ENCODE assay signal across 10 cellular contexts in the genomic region with DNA sequence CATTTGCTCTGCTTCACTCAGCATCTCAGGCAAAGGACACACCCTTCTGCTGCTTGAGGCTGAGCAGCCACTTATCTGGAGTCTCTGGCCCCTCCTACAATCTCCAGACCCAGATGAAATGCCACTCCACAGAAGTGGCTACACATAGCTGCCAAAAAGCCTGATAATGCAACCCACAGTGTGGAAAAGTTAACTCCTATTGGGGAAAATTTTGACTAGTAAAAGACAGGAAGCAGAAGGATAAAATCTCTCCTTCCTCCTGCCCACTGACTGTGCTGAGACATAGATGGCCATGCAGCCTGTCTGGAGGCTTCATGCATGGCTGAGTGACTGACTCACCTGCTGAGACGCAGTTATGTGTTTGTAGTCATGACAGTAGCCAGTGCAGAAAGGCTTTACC.
A peak's percentile ranks its signal among the peaks of the same experiment; 100 is the strongest.
DNase-seq lines count a peak whose midpoint lies in the region; ATAC-seq and TF ChIP-seq lines count a peak whose summit lies in the region.
"Had no signal": no experiment of that assay in that cellular context is flagged by ENCODE, and none has a peak within 500 bp of the region (broad histone marks: within the 10 kb centered on the region; RNA-seq: fewer than 3 reads in every experiment).

No MANE protein-coding gene starts in this region.

- DNase-seq in 8988T (peak; percentile 21), GM04504 (ENCODE audit: low read depth) (peak; percentile 45), Panc1 (ENCODE audit: low read depth, low spot score) (no peak), foreskin fibroblast (peak; percentile 71 to 84), vagina (ENCODE audit: extremely low spot score in 2 of 2) (no peak), left colon (no peak)
- DNase-seq in activated CD4-positive, alpha-beta T cell treated with anti-CD3 and anti-CD28 coated beads for 4 hours = no peak
- DNase-seq: activated CD4-positive, CD25-positive, alpha-beta regulatory T cell; colonic mucosa had no signal

- no peaks in the 10 kb centered on the region for H3K9me3 ChIP-seq in Panc1 (ENCODE audit: control insufficient read depth, insufficient read depth, low read depth, low read length)
- no peaks in the 10 kb centered on the region for H3K9me3 ChIP-seq in vagina
- H3K9me3 ChIP-seq: colonic mucosa had no signal

- ATAC-seq in Panc1 (peak; percentile 93), GM18517 (IDR thresholded peaks at IDR 0.05; ENCODE audit: unreplicated experiment) (no peak), left colon (no peak)

- in situ Hi-C loops in Panc1 (cut with HindIII; ENCODE audit: low pct_unique_long_range_greater_than_20kb, low sequenced_read_pairs) = no loop called here

- H3K4me3 ChIP-seq in Panc1 (ENCODE audit: low read depth in 2 of 2, low read length in 2 of 2) = no peak overlapping the region
- H3K4me3 ChIP-seq in foreskin fibroblast (ENCODE audit: low read depth in 1 of 2, low read length in 2 of 2) = no peak overlapping the region
- no peak overlapping the region for H3K4me3 ChIP-seq in vagina
- H3K4me3 ChIP-seq: colonic mucosa had no signal

- CTCF ChIA-PET in Panc1 (lab: Charles Lee) = no interaction called here

- H3K36me3 ChIP-seq in Panc1 (ENCODE audit: control insufficient read depth, insufficient read depth, low read length) (no peaks in the 10 kb centered on the region), vagina (no peaks in the 10 kb centered on the region)
- H3K36me3 ChIP-seq: colonic mucosa had no signal

- no peak for TF ChIP-seq CTCF in Panc1 (IDR thresholded peaks at IDR 0.05)
- TF ChIP-seq CTCF in foreskin fibroblast (IDR thresholded peaks at IDR 0.05; ENCODE audit: low read depth, low read length) = no peak
- no peak for TF ChIP-seq CTCF in vagina (IDR thresholded peaks at IDR 0.05)

- intact Hi-C loops in Panc1 (cut with micrococcal nuclease; ENCODE audit: unreplicated experiment) = no loop called here
- intact Hi-C loops in vagina (cut with DNase I) = no loop called here
- intact Hi-C loops in left colon (cut with DNase I, micrococcal nuclease) = no loop called here

- H3K27me3 ChIP-seq in Panc1 (ENCODE audit: control insufficient read depth, insufficient read depth, low read length) (no peaks in the 10 kb centered on the region), vagina (no peaks in the 10 kb centered on the region)
- H3K27me3 ChIP-seq: colonic mucosa had no signal

- no TSS peak for BruUV-seq in Panc1 (replicated peaks; lab: Mats Ljungman, UMichigan)

- H3K4me1 ChIP-seq in Panc1 (ENCODE audit: control insufficient read depth, insufficient read depth, low read length) (no peaks in the 10 kb centered on the region; the same call in 1 of the 2 replicates), vagina (peaks cover 13% of the 10 kb centered on the region)
- H3K4me1 ChIP-seq: colonic mucosa had no signal

- H3K27ac ChIP-seq in Panc1 (ENCODE audit: low read length) (no peak overlapping the region), vagina (no peak overlapping the region)
- H3K27ac ChIP-seq: colonic mucosa had no signal

- POLR2A ChIA-PET in Panc1 (lab: Charles Lee) = no interaction called here

- TF ChIP-seq POLR2A in vagina (IDR thresholded peaks at IDR 0.05) = no peak

Comparison
In these comparisons a context has a peak if more than half of its experiments do, and no peak if none do; other contexts are left out.
1. DNase-seq: peak in 8988T (single experiment), GM04504 (single experiment) and foreskin fibroblast (2 of 2); none in Panc1 (single experiment), activated CD4-positive, alpha-beta T cell treated with anti-CD3 and anti-CD28 coated beads for 4 hours (0 of 2), vagina (0 of 2) and left colon (0 of 2).